8 cellular contexts compared by ENCODE assay signal in the genomic region with DNA sequence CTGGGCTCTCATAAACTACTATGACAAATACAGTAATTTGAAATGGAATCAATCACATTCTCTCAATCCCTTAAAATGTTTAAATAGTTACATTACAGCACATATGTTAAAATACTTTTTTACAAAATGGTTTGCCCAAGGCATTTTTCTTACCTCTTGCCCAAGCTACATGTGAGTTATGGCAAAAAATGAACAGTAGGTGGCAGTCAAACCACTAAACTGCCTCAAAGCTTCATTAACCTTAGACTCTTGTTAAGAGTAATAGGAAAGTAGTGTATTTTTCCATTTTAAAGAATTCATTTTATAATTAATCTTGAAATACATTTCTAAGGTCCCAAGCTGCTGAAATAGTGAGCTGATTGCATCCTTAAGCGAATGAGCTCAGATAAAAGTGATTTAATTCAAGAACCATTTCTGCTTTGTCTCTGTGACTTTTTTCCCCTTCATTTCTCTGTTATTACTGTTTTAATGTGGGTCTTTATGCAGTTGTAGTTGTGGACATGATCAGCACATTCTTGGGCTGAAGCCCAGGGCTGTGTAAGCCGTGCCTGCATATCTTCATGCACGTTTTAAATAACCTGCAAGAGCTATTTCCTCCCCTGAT.
DNase-seq lines count a peak whose midpoint lies in the region; ATAC-seq lines count a peak whose summit lies in the region.

No MANE protein-coding gene starts in this region.

- ATAC-seq in HG02678 (IDR thresholded peaks at IDR 0.05; ENCODE audit: unreplicated experiment), result peak; percentile 73

- DNase-seq in A172 (ENCODE audit: low spot score) (peak; percentile 68), EL (peak; percentile 69), NCI-H2227 treated with DMSO at 0.1 percent for 48 hours (lab: John Stamatoyannopoulos, UW) (peak; percentile 66), astrocyte of the hippocampus (ENCODE audit: low read depth, low spot score) (peak; percentile 85), iPS-NIHi11 (ENCODE audit: low spot score) (peak; percentile 19), ecto neural progenitor cell (ENCODE audit: low spot score) (no peak)
- peak; percentile 29 for DNase-seq in stimulated activated CD8-positive, alpha-beta memory T cell treated with anti-CD3 and anti-CD28 coated beads, Interleukin-4, amount 100 ng/mL, for 48 hours
